Comparison of ENCODE assay signal across 13 cellular contexts in genomic region chr3:119660474-119661150, GRCh38. TPM values are rescaled to one million over a fixed set of nuclear protein-coding genes. Genes with fewer than 3 reads are reported as not detected.
DNase-seq lines count a peak whose midpoint lies in the region; ATAC-seq and TF ChIP-seq lines count a peak whose summit lies in the region.
"Had no signal": no experiment of that assay in that cellular context is flagged by ENCODE, and none has a peak within 500 bp of the region (broad histone marks: within the 10 kb centered on the region; RNA-seq: fewer than 3 reads in every experiment).

POPDC2 (minus strand) TSS chr3:119660589; CDS start chr3:119660423, 166 bp downstream.

- no peak within 1 kb of the TSS for H2BK120ac ChIP-seq in mesendoderm (ENCODE audit: low read depth, low read length)

- intact Hi-C loops in colonic mucosa (cut with DNase I): no loop called here
- intact Hi-C loops in spleen (cut with DNase I; ENCODE audit: low total_unique reads): loop anchor here (10.0 kb wide), 1 partner anchor 76 kb away; no protein-coding TSS in a partner anchor
- intact Hi-C loops in OCI-LY7 (cut with micrococcal nuclease; ENCODE audit: unreplicated experiment): no loop called here
- intact Hi-C loops in CD4-positive, alpha-beta T cell (cut with DNase I, micrococcal nuclease): no loop called here

- peaks cover 12% of the 10 kb centered on the region for H3K36me3 Mint-ChIP-seq in CD4-positive, alpha-beta T cell (ENCODE audit: low read depth)

- H3K9me3 ChIP-seq in colonic mucosa (no peaks in the 10 kb centered on the region), spleen (no peaks in the 10 kb centered on the region), OCI-LY7 (ENCODE audit: low read length) (no peaks in the 10 kb centered on the region)
- H3K9me3 ChIP-seq in CD4-positive, alpha-beta T cell (ENCODE audit: control insufficient read depth, low read length): no peaks in the 10 kb centered on the region
- H3K9me3 ChIP-seq: BLaER1 treated with 17β-estradiol and CSF1 and Interleukin-3, amounts not matched to agents 10 nM and 100 nM had no signal

- no peak for ATAC-seq in CD4-positive, alpha-beta T cell (ENCODE audit: poor library complexity)

- no peaks in the 10 kb centered on the region for H4K20me1 ChIP-seq in OCI-LY7 (ENCODE audit: insufficient read depth, low read length)
- H4K20me1 ChIP-seq: BLaER1 treated with 17β-estradiol and CSF1 and Interleukin-3, amounts not matched to agents 10 nM and 100 nM had no signal

- CTCF ChIA-PET in OCI-LY7 (lab: Charles Lee; ENCODE audit: unreplicated experiment): no interaction called here
- CTCF ChIA-PET in CD4-positive, alpha-beta T cell (lab: Charles Lee): no interaction called here

- H3K27me3 ChIP-seq in colonic mucosa: no peaks in the 10 kb centered on the region
- H3K27me3 ChIP-seq in mesendoderm (ENCODE audit: insufficient read depth, low read length, poor library complexity): no peaks in the 10 kb centered on the region
- H3K27me3 ChIP-seq in spleen (replicated peaks in 1 of 7): no peaks in the 10 kb centered on the region
- H3K27me3 ChIP-seq in CD4-positive, alpha-beta T cell (ENCODE audit: control insufficient read depth, insufficient read depth, low read length): no peaks in the 10 kb centered on the region
- H3K27me3 ChIP-seq: BLaER1 treated with 17β-estradiol and CSF1 and Interleukin-3, amounts not matched to agents 10 nM and 100 nM had no signal

- H2BK5ac ChIP-seq in mesendoderm (ENCODE audit: low read length): no peak within 1 kb of the TSS

- H2AK5ac ChIP-seq in mesendoderm (ENCODE audit: low read length): no peak within 1 kb of the TSS

- H3K27ac ChIP-seq in colonic mucosa (peak within 1 kb of the TSS; percentile 28), mesendoderm (ENCODE audit: low read depth, low read length) (no peak within 1 kb of the TSS), spleen (peak within 1 kb of the TSS in 6 of 8 donors; percentile 51 to 62 (median 54)), OCI-LY7 (ENCODE audit: low read depth, low read length, poor library complexity, severe bottlenecking) (no peak within 1 kb of the TSS)
- no peak within 1 kb of the TSS for H3K27ac ChIP-seq in CD4-positive, alpha-beta T cell (ENCODE audit: low read depth, low read length)

- no peak within 1 kb of the TSS for H4K8ac ChIP-seq in mesendoderm (ENCODE audit: low read depth, low read length)

- H3K4me3 ChIP-seq in colonic mucosa: peak within 1 kb of the TSS; percentile 8
- no peak within 1 kb of the TSS for H3K4me3 ChIP-seq in mesendoderm (ENCODE audit: low read length)
- no peak within 1 kb of the TSS for H3K4me3 ChIP-seq in spleen
- H3K4me3 ChIP-seq in OCI-LY7 (ENCODE audit: low read depth, low read length, poor library complexity, severe bottlenecking): no peak within 1 kb of the TSS
- H3K4me3 ChIP-seq: BLaER1 treated with 17β-estradiol and CSF1 and Interleukin-3, amounts not matched to agents 10 nM and 100 nM had no signal

- POLR2A ChIA-PET in OCI-LY7 (lab: Charles Lee): interaction anchor here (0.5 to 1.2 kb wide), 2 partner anchors 10 to 526 kb away, joined by 3 read pairs; no protein-coding TSS in a partner anchor
- POLR2A ChIA-PET in CD4-positive, alpha-beta T cell (lab: Charles Lee): interaction anchor here (0.9 kb wide), 1 partner anchor 15 kb away, joined by 4 read pairs; no protein-coding TSS in a partner anchor

- H3K36me3 ChIP-seq in colonic mucosa (no peaks in the 10 kb centered on the region), mesendoderm (ENCODE audit: control insufficient read depth, insufficient read depth, low read length) (no peaks in the 10 kb centered on the region), spleen (peaks cover 0 to 8% (median 0%) of the 10 kb centered on the region in 6 donors), OCI-LY7 (ENCODE audit: insufficient read depth, low read length) (no peaks in the 10 kb centered on the region)
- H3K36me3 ChIP-seq: BLaER1 treated with 17β-estradiol and CSF1 and Interleukin-3, amounts not matched to agents 10 nM and 100 nM had no signal

- H3K9ac ChIP-seq in colonic mucosa (ENCODE audit: low read depth in 2 of 2, low read length in 2 of 2) (no peak within 1 kb of the TSS), mesendoderm (ENCODE audit: low read length) (no peak within 1 kb of the TSS)

- TF ChIP-seq CTCF in colonic mucosa (IDR thresholded peaks at IDR 0.05): no peak
- no peak for TF ChIP-seq CTCF in spleen (IDR thresholded peaks at IDR 0.05 in 8 of 11, conservative IDR thresholded peaks at IDR 0.05 in 3 of 11)
- TF ChIP-seq CTCF in OCI-LY7 (conservative IDR thresholded peaks at IDR 0.05; ENCODE audit: low read length): no peak
- no peak for TF ChIP-seq CTCF in CD4-positive, alpha-beta T cell (IDR thresholded peaks at IDR 0.05)

- no peaks in the 10 kb centered on the region for H3K4me1 Mint-ChIP-seq in CD4-positive, alpha-beta T cell (ENCODE audit: low read depth)

- no peak within 1 kb of the TSS for H2AFZ ChIP-seq in OCI-LY7 (ENCODE audit: low read length)

- peak; percentile 70 for DNase-seq in ELF-1 (ENCODE audit: low read depth, low spot score)
- no peak for DNase-seq in colonic mucosa
- peak; percentile 33 for DNase-seq in mesendoderm
- no peak for DNase-seq in spleen
- no peak for DNase-seq in OCI-LY7 (ENCODE audit: low spot score)
- DNase-seq in HuH-7.5 (ENCODE audit: low spot score): no peak
- DNase-seq in COLO668 (lab: John Stamatoyannopoulos, UW; ENCODE audit: unreplicated experiment): no peak
- no peak for DNase-seq in CD4-positive, alpha-beta T cell
- DNase-seq: activated naive CD8-positive, alpha-beta T cell treated with anti-CD3 and anti-CD28 coated beads, Interleukin-2, amount 10 ng/mL, durations not matched to agents 7 days and 5 days; NCI-H1930; occipital lobe; SIG-M5 had no signal

- H3K23ac ChIP-seq in mesendoderm (ENCODE audit: low read length): no peak within 1 kb of the TSS

- H3K56ac ChIP-seq in mesendoderm (ENCODE audit: low read length): no peak within 1 kb of the TSS

- no peak within 1 kb of the TSS for H3K27ac Mint-ChIP-seq in CD4-positive, alpha-beta T cell
- H3K27ac Mint-ChIP-seq: activated naive CD8-positive, alpha-beta T cell treated with anti-CD3 and anti-CD28 coated beads, Interleukin-2, amount 10 ng/mL, durations not matched to agents 7 days and 5 days had no signal

- H3K79me2 ChIP-seq in mesendoderm (ENCODE audit: control insufficient read depth, insufficient read depth, low read length) (no peaks in the 10 kb centered on the region), OCI-LY7 (ENCODE audit: insufficient read depth, low read depth, low read length) (no peaks in the 10 kb centered on the region)

- no peaks in the 10 kb centered on the region for H3K4me1 ChIP-seq in colonic mucosa
- H3K4me1 ChIP-seq in mesendoderm (ENCODE audit: control insufficient read depth, low read depth, low read length): no peaks in the 10 kb centered on the region
- peaks cover 0 to 57% (median 26%) of the 10 kb centered on the region in 6 donors for H3K4me1 ChIP-seq in spleen
- H3K4me1 ChIP-seq in OCI-LY7 (ENCODE audit: insufficient read depth, low read length, poor library complexity, severe bottlenecking): peaks cover 6% of the 10 kb centered on the region

- H3K4me2 ChIP-seq in mesendoderm (ENCODE audit: low read length) (no peak within 1 kb of the TSS), OCI-LY7 (ENCODE audit: low read length) (no peak within 1 kb of the TSS)

- no peak within 1 kb of the TSS for H3K4ac ChIP-seq in mesendoderm (ENCODE audit: low read depth, low read length)

- H3K79me1 ChIP-seq in mesendoderm (ENCODE audit: low read length): no peaks in the 10 kb centered on the region

- H3K9me2 ChIP-seq in OCI-LY7 (ENCODE audit: insufficient read depth, low read length): no peaks in the 10 kb centered on the region

- no peak within 1 kb of the TSS for H4K5ac ChIP-seq in mesendoderm (ENCODE audit: low read length)

- no peak within 1 kb of the TSS for H3K18ac ChIP-seq in mesendoderm (ENCODE audit: low read length)

- TF ChIP-seq POLR2A in spleen (IDR thresholded peaks at IDR 0.05): no peak

- WGBS in mesendoderm (ENCODE audit: extremely low coverage, insufficient coverage, low lambda C conversion rate): no CpG with 5 or more reads among the region's 8 CpGs
- 86 to 90% (median 89%) methylated on average over 7 to 8 of the region's 8 CpGs for WGBS in spleen, 5 donors

- H3K27me3 Mint-ChIP-seq in CD4-positive, alpha-beta T cell: no peaks in the 10 kb centered on the region
- H3K27me3 Mint-ChIP-seq: activated naive CD8-positive, alpha-beta T cell treated with anti-CD3 and anti-CD28 coated beads, Interleukin-2, amount 10 ng/mL, durations not matched to agents 7 days and 5 days had no signal

- H3K9me3 Mint-ChIP-seq in CD4-positive, alpha-beta T cell: no peaks in the 10 kb centered on the region
- H3K9me3 Mint-ChIP-seq: activated naive CD8-positive, alpha-beta T cell treated with anti-CD3 and anti-CD28 coated beads, Interleukin-2, amount 10 ng/mL, durations not matched to agents 7 days and 5 days had no signal

- H2BK15ac ChIP-seq in mesendoderm (replicated peaks; ENCODE audit: low read depth): no peak within 1 kb of the TSS

- H3K4me3 Mint-ChIP-seq in CD4-positive, alpha-beta T cell: no peak within 1 kb of the TSS
- H3K4me3 Mint-ChIP-seq: activated naive CD8-positive, alpha-beta T cell treated with anti-CD3 and anti-CD28 coated beads, Interleukin-2, amount 10 ng/mL, durations not matched to agents 7 days and 5 days had no signal

- no TSS peak for BruUV-seq in OCI-LY7 (replicated peaks; lab: Mats Ljungman, UMichigan)

RNA-seq across cellular contexts. Expression of gene POPDC2, which starts in this region (rescaled TPM):
- 10 to 100 TPM in 1 of 2 donors, 1 to 10 TPM in 1; 1.3 to 26.3 TPM for total RNA-seq in colonic mucosa
- 0.25 TPM for polyA plus RNA-seq in mesendoderm (2013, experiment 1 of 2)
- polyA plus RNA-seq in mesendoderm (2013, experiment 2 of 2): 0.25 TPM
- total RNA-seq in spleen: 1 to 10 TPM; 4.8 to 9.8 (median 6.9) TPM
- 1 to 10 TPM; 3.1 to 8.3 (median 7.0) TPM for polyA plus RNA-seq in spleen
- total RNA-seq in OCI-LY7 (2014; rRNA removed; shearing (Covaris generic)): 0.16 and 1.1 TPM in 2 replicates
- 0.96 and 1.3 TPM in 2 replicates for total RNA-seq in OCI-LY7 (2022)
- total RNA-seq in CD4-positive, alpha-beta T cell: 1 to 10 TPM; 2.6 to 3.5 TPM

Comparison
In these comparisons a context has a peak if more than half of its experiments do, and no peak if none do; other contexts are left out.
1. DNase-seq: peak in ELF-1 (single experiment) and mesendoderm (single experiment); none in colonic mucosa (single experiment), spleen (single experiment), OCI-LY7 (single experiment), HuH-7.5 (single experiment), COLO668 (single experiment) and CD4-positive, alpha-beta T cell (0 of 10).
2. H3K27ac ChIP-seq: peak in colonic mucosa (single experiment) and spleen (6 of 8); none in mesendoderm (single experiment), OCI-LY7 (single experiment) and CD4-positive, alpha-beta T cell (single experiment).